1 cellular context compared by ENCODE assay signal in the genomic region with DNA sequence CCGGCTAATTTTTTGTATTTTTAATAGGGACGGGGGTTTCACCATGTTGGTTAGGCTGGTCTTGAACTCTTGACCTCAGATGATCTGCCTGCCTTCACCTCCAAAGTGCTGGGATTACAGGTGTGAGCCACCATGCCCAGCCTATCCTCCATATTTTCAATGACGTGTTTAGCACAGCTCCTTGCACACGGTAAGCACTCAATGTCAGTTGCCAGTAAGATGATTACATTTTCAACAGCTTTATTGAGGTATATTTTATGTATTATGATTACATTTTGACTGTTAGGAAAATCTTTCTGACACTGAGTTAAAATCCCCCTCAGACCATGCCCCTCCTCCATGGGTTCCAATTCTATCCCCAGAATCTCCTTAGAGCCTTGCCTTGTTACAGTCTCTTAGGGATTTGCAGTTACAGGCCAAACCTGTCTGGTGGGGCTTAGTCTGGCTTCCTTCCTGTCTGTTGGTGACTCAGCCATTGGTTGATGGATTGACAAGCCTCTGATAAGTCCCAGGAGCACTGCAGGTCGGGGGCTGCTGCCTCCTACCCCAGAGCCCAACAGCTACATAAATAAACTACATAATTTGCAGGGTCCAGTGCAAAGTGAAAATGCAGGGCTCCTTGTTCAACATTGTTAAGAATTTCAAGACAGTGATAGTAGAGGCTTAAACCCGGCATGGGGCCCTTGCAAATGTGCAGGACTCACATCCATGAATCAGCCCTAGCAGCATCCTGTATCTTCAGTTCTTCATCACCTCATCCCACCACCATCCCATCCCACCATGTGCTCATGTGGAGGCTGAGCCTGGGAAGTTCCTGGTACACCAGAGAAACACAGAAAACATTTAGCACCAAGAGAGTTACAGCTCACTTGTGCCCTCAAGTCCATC.
TF ChIP-seq lines count a peak whose summit lies in the region.

No MANE protein-coding gene starts in this region.

TF ChIP-seq in K562, 482 proteins besides CTCF, POLR2A, EP300 and RAD21 (continued from another document):
- TF ChIP-seq, protein P1, sequence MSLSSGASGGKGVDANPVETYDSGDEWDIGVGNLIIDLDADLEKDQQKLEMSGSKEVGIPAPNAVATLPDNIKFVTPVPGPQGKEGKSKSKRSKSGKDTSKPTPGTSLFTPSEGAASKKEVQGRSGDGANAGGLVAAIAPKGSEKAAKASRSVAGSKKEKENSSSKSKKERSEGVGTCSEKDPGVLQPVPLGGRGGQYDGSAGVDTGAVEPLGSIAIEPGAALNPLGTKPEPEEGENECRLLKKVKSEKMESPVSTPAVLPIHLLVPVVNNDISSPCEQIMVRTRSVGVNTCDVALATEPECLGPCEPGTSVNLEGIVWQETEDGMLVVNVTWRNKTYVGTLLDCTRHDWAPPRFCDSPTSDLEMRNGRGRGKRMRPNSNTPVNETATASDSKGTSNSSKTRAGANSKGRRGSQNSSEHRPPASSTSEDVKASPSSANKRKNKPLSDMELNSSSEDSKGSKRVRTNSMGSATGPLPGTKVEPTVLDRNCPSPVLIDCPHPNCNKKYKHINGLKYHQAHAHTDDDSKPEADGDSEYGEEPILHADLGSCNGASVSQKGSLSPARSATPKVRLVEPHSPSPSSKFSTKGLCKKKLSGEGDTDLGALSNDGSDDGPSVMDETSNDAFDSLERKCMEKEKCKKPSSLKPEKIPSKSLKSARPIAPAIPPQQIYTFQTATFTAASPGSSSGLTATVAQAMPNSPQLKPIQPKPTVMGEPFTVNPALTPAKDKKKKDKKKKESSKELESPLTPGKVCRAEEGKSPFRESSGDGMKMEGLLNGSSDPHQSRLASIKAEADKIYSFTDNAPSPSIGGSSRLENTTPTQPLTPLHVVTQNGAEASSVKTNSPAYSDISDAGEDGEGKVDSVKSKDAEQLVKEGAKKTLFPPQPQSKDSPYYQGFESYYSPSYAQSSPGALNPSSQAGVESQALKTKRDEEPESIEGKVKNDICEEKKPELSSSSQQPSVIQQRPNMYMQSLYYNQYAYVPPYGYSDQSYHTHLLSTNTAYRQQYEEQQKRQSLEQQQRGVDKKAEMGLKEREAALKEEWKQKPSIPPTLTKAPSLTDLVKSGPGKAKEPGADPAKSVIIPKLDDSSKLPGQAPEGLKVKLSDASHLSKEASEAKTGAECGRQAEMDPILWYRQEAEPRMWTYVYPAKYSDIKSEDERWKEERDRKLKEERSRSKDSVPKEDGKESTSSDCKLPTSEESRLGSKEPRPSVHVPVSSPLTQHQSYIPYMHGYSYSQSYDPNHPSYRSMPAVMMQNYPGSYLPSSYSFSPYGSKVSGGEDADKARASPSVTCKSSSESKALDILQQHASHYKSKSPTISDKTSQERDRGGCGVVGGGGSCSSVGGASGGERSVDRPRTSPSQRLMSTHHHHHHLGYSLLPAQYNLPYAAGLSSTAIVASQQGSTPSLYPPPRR (CRISPR knock-in tag; IDR thresholded peaks at IDR 0.05; ENCODE audit: borderline replicate concordance): no peak
- TF ChIP-seq CAMTA2 (CRISPR knock-in tag; conservative IDR thresholded peaks at IDR 0.05) (no peak), NCOA2 (IDR thresholded peaks at IDR 0.05; ENCODE audit: partially characterized antibody in 2 of 2) (no peak), SMAD4 (CRISPR knock-in tag; conservative IDR thresholded peaks at IDR 0.05) (peak; percentile 99)
- TF ChIP-seq, protein P2, sequence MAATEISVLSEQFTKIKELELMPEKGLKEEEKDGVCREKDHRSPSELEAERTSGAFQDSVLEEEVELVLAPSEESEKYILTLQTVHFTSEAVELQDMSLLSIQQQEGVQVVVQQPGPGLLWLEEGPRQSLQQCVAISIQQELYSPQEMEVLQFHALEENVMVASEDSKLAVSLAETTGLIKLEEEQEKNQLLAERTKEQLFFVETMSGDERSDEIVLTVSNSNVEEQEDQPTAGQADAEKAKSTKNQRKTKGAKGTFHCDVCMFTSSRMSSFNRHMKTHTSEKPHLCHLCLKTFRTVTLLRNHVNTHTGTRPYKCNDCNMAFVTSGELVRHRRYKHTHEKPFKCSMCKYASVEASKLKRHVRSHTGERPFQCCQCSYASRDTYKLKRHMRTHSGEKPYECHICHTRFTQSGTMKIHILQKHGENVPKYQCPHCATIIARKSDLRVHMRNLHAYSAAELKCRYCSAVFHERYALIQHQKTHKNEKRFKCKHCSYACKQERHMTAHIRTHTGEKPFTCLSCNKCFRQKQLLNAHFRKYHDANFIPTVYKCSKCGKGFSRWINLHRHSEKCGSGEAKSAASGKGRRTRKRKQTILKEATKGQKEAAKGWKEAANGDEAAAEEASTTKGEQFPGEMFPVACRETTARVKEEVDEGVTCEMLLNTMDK (IDR thresholded peaks at IDR 0.05; ENCODE audit: borderline replicate concordance, insufficient read depth, low read depth, low read length, poor library complexity, severe bottlenecking): no peak
- TF ChIP-seq, protein P3, sequence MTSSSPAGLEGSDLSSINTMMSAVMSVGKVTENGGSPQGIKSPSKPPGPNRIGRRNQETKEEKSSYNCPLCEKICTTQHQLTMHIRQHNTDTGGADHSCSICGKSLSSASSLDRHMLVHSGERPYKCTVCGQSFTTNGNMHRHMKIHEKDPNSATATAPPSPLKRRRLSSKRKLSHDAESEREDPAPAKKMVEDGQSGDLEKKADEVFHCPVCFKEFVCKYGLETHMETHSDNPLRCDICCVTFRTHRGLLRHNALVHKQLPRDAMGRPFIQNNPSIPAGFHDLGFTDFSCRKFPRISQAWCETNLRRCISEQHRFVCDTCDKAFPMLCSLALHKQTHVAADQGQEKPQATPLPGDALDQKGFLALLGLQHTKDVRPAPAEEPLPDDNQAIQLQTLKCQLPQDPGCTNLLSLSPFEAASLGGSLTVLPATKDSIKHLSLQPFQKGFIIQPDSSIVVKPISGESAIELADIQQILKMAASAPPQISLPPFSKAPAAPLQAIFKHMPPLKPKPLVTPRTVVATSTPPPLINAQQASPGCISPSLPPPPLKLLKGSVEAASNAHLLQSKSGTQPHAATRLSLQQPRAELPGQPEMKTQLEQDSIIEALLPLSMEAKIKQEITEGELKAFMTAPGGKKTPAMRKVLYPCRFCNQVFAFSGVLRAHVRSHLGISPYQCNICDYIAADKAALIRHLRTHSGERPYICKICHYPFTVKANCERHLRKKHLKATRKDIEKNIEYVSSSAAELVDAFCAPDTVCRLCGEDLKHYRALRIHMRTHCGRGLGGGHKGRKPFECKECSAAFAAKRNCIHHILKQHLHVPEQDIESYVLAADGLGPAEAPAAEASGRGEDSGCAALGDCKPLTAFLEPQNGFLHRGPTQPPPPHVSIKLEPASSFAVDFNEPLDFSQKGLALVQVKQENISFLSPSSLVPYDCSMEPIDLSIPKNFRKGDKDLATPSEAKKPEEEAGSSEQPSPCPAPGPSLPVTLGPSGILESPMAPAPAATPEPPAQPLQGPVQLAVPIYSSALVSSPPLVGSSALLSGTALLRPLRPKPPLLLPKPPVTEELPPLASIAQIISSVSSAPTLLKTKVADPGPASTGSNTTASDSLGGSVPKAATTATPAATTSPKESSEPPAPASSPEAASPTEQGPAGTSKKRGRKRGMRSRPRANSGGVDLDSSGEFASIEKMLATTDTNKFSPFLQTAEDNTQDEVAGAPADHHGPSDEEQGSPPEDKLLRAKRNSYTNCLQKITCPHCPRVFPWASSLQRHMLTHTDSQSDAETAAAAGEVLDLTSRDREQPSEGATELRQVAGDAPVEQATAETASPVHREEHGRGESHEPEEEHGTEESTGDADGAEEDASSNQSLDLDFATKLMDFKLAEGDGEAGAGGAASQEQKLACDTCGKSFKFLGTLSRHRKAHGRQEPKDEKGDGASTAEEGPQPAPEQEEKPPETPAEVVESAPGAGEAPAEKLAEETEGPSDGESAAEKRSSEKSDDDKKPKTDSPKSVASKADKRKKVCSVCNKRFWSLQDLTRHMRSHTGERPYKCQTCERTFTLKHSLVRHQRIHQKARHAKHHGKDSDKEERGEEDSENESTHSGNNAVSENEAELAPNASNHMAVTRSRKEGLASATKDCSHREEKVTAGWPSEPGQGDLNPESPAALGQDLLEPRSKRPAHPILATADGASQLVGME (CRISPR knock-in tag; IDR thresholded peaks at IDR 0.05): no peak
